Comparison of ENCODE assay signal across 8 cellular contexts in the genomic region with DNA sequence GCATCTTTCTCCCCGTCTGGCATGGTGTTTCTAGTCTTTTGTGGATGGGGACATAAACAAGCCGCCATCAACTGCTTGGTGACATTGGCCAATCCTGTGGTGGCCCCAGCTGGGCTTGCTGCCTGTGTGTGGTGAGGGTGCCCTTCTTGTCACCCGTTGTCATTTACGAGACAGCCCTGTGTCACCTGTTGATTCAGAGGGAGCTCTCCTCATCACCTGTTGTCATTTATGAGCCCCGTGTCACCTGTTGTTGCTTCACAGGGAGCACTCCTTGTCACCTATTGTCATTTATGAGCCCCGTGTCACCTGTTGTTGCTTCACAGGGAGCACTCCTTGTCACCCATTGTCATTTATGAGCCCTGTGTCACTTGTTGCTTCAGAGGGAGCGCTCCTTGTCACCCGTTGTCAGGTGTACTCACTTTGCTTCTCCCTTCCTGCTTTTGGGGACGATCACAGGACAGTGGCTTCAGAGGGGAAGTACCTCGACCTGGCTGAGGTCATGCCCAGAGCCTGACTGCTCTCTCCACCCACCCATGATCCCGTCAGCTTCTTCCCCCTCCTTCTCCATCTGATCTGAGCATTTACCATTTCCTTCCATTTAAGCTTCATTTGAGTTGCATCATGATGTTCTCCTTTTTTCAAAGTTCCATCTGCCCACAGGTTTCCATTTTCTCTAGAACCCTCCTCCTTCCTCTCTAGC. TPM values are rescaled to one million over a fixed set of nuclear protein-coding genes. Genes with fewer than 3 reads are reported as not detected.
DNase-seq lines count a peak whose midpoint lies in the region; TF ChIP-seq lines count a peak whose summit lies in the region.

No MANE protein-coding gene starts in this region.

- peaks cover 36% of the 10 kb centered on the region for H3K4me1 ChIP-seq in HUES48 (ENCODE audit: control insufficient read depth, insufficient read depth, low read length)
- peaks cover 33% of the 10 kb centered on the region for H3K4me1 ChIP-seq in effector memory CD4-positive, alpha-beta T cell (ENCODE audit: control insufficient read depth, insufficient read depth, low read length, poor library complexity, severe bottlenecking)

- no peak for TF ChIP-seq CTCF in GM20000 (IDR thresholded peaks at IDR 0.05; ENCODE audit: extremely low read depth, missing control alignments)

- no peak overlapping the region for H3K9ac ChIP-seq in HUES48 (ENCODE audit: low read depth, low read length)

- H3K27me3 ChIP-seq in HUES48 (ENCODE audit: control insufficient read depth, insufficient read depth, low read length): no peaks in the 10 kb centered on the region
- no peaks in the 10 kb centered on the region for H3K27me3 ChIP-seq in effector memory CD4-positive, alpha-beta T cell (replicated peaks; ENCODE audit: control insufficient read depth, insufficient read depth, low read length, poor library complexity, severe bottlenecking)

- no peak overlapping the region for H3K4me3 ChIP-seq in HUES48 (ENCODE audit: low read depth, low read length)
- H3K4me3 ChIP-seq in effector memory CD4-positive, alpha-beta T cell (ENCODE audit: insufficient read depth, low read depth, low read length, poor library complexity, severe bottlenecking): peak overlapping the region; percentile 64

- H3K36me3 ChIP-seq in HUES48 (ENCODE audit: control insufficient read depth, insufficient read depth, low read length): no peaks in the 10 kb centered on the region
- H3K36me3 ChIP-seq in effector memory CD4-positive, alpha-beta T cell (ENCODE audit: control insufficient read depth, insufficient read depth, low read length): no peaks in the 10 kb centered on the region

- no peaks in the 10 kb centered on the region for H3K9me3 ChIP-seq in HUES48 (ENCODE audit: control insufficient read depth, insufficient read depth, low read length)
- H3K9me3 ChIP-seq in effector memory CD4-positive, alpha-beta T cell (ENCODE audit: control insufficient read depth, low read length): no peaks in the 10 kb centered on the region

- peak overlapping the region; percentile 32 for H3K27ac ChIP-seq in HUES48 (ENCODE audit: low read depth, low read length)
- peak overlapping the region; percentile 86 for H3K27ac ChIP-seq in effector memory CD4-positive, alpha-beta T cell (ENCODE audit: insufficient read depth, low read length, poor library complexity, severe bottlenecking)

- peak; percentile 42 for DNase-seq in Ammon's horn (ENCODE audit: low spot score)
- DNase-seq in GM20000 (ENCODE audit: low spot score): peak; percentile 78
- DNase-seq in UCSD-AML1 (lab: John Stamatoyannopoulos, UW; ENCODE audit: unreplicated experiment): peak; percentile 82
- peak in 2 of 3 donors; percentile 29 to 45 for DNase-seq in effector memory CD4-positive, alpha-beta T cell
- DNase-seq in stimulated activated CD4-positive, alpha-beta T cell treated with anti-CD3 and anti-CD28 coated beads, Interleukin-12 subunit alpha, Interleukin-12 subunit beta, amount 100 ng/mL, for 4 hours: peak; percentile 46
- no peak for DNase-seq in DMS79 treated with DMSO at 0.1 percent for 48 hours (lab: John Stamatoyannopoulos, UW)
- DNase-seq in mesenteric fat pad (ENCODE audit: low spot score): no peak

RNA-seq across cellular contexts. Expression of a gene that starts 29.1 kb away (rescaled TPM):
- 45.3 TPM for total RNA-seq in mesenteric fat pad

Comparison
In these comparisons a context has a peak if more than half of its experiments do, and no peak if none do; other contexts are left out.
1. DNase-seq: peak in Ammon's horn (single experiment), GM20000 (single experiment), UCSD-AML1 (single experiment), effector memory CD4-positive, alpha-beta T cell (2 of 3) and stimulated activated CD4-positive, alpha-beta T cell treated with anti-CD3 and anti-CD28 coated beads, Interleukin-12 subunit alpha, Interleukin-12 subunit beta, amount 100 ng/mL, for 4 hours (single experiment); none in DMS79 treated with DMSO at 0.1 percent for 48 hours (single experiment) and mesenteric fat pad (single experiment).